Comparison of ENCODE assay signal across 7 cellular contexts in the genomic region with DNA sequence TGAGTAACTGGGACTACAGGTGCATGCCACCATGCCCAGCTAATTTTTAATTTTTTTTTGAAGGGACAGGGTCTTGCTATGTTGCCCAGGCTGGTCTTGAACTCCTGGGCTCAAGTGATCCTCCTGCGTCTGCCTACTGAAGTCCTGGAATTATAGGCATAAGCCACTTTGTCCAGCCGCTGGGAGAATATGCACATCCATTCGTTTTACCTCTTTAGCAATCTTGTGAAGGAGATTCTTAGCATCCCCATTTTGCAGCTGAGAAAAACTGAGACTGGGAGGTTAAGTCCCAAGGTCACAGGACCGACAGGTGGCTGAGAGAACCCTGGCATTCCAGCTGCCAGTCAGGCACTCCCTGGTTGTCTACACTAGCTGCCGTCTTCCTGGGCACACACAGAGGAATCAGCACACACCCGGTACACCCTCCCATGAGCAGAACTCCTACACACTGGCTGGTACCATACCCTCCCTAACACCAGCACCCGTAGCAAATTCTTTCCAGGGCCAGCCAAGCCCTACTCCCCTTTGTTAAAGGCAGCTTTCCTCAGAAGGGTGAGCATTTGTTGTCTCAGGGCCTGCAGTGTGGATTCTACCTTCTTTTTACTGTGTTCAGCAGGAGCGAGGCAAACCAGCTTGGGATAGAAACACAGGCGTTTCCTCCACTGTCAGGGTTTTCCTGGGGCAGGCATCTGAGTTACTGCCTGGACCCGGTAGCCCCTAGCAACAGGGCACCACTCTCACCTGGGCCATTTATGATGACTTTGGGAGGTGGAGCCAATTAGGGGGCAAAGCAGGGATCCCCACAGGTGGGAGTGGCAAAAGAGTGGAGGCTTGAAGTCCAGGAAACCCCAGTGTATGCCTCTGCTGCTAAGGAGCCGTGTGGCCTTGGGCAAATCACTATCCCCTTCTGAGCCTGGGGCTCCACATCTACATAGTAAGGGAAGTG.
DNase-seq lines count a peak whose midpoint lies in the region; ATAC-seq, FAIRE-seq and TF ChIP-seq lines count a peak whose summit lies in the region.

No MANE protein-coding gene starts in this region.

- TF ChIP-seq RAD21 in H1 (IDR thresholded peaks at IDR 0.05 in 1 of 2, conservative IDR thresholded peaks at IDR 0.05 in 1 of 2; ENCODE audit: low read depth in 2 of 2, low read length in 2 of 2), result no peak

- H2AK5ac ChIP-seq in H1 (ENCODE audit: low read depth, low read length), result peak overlapping the region; percentile 95

- CTCF ChIA-PET in H1 (lab: Charles Lee; ENCODE audit: partially characterized antibody), result interaction anchor here (0.7 to 10.4 kb wide), 18 partner anchors 10 to 129 kb away, joined by 3 to 151 read pairs (median 5); no protein-coding TSS in a partner anchor

- H3K27ac ChIP-seq in H1 (ENCODE audit: low read depth, low read length), result no peak overlapping the region
- peak overlapping the region; percentile 99 for H3K27ac ChIP-seq in psoas muscle

- FAIRE-seq in H1 (lab: Jason Lieb, UNC), result no peak

- H3K79me1 ChIP-seq in H1 (ENCODE audit: low read depth, low read length), result no peaks in the 10 kb centered on the region

- DNase-seq in GM12865 (ENCODE audit: low read depth), result peak; percentile 57
- DNase-seq in NT2/D1 (ENCODE audit: low read depth, low spot score), result no peak
- no peak for DNase-seq in H1 (ENCODE audit: low read depth in 1 of 2, low spot score in 2 of 2)
- no peak for DNase-seq in psoas muscle
- no peak for DNase-seq in GM13976 (ENCODE audit: low spot score)

- H3K23ac ChIP-seq in H1 (ENCODE audit: insufficient read length), result no peak overlapping the region

- TF ChIP-seq CTCF in GM12865 (IDR thresholded peaks at IDR 0.05; ENCODE audit: insufficient read depth, low read depth, low read length, missing control alignments) (no peak), H1 (IDR thresholded peaks at IDR 0.05; ENCODE audit: control extremely low read depth in 1 of 3, insufficient read depth in 1 of 3, low read depth in 1 of 3, low read length in 3 of 3) (no peak), psoas muscle (IDR thresholded peaks at IDR 0.05) (no peak), GM13976 (IDR thresholded peaks at IDR 0.05; ENCODE audit: borderline replicate concordance, control extremely low read depth, extremely low read depth, insufficient read depth, missing control alignments) (no peak)

- peak overlapping the region; percentile 90 for H2BK15ac ChIP-seq in H1 (ENCODE audit: low read length)

- H4K5ac ChIP-seq in H1 (ENCODE audit: insufficient read length, low read depth, low read length), result no peak overlapping the region

- H3K79me2 ChIP-seq in H1 (ENCODE audit: control insufficient read depth in 1 of 2, insufficient read depth in 2 of 2, low read length in 2 of 2), result no peaks in the 10 kb centered on the region

- H4K91ac ChIP-seq in H1 (replicated peaks; ENCODE audit: insufficient read length, low read length), result peak overlapping the region; percentile 70

- H3K36me3 ChIP-seq in NT2/D1 (ENCODE audit: insufficient read depth, insufficient read length, low read length), result no peaks in the 10 kb centered on the region
- no peaks in the 10 kb centered on the region for H3K36me3 ChIP-seq in H1 (ENCODE audit: control insufficient read depth in 2 of 4, insufficient read depth in 4 of 4, low read length in 3 of 4)
- H3K36me3 ChIP-seq in psoas muscle (ENCODE audit: insufficient read depth in 1 of 2, low read depth in 1 of 2), result no peaks in the 10 kb centered on the region

- H2AFZ ChIP-seq in H1 (ENCODE audit: low read length), result no peak overlapping the region

- ATAC-seq in psoas muscle (no peak), GM18517 (IDR thresholded peaks at IDR 0.05; ENCODE audit: unreplicated experiment) (no peak), GM21723 (IDR thresholded peaks at IDR 0.05; ENCODE audit: unreplicated experiment) (no peak)

- H3K56ac ChIP-seq in H1 (replicated peaks; ENCODE audit: insufficient read length, low read depth, low read length), result no peak overlapping the region

- TF ChIP-seq EP300 in H1 (IDR thresholded peaks at IDR 0.05; ENCODE audit: borderline replicate concordance in 1 of 2, low read depth in 2 of 2, low read length in 2 of 2), result no peak

- H2BK5ac ChIP-seq in H1 (ENCODE audit: low read depth, low read length), result peak overlapping the region; percentile 100; the same call in 1 of the 2 replicates

- H3K18ac ChIP-seq in H1 (ENCODE audit: extremely low read depth, low read length), result peak overlapping the region; percentile 65

- H4K20me1 ChIP-seq in H1 (replicated peaks in 1 of 2; ENCODE audit: control insufficient read depth in 1 of 2, insufficient read depth in 2 of 2, low read length in 2 of 2), result no peaks in the 10 kb centered on the region

- H4K8ac ChIP-seq in H1 (ENCODE audit: extremely low read depth, insufficient read depth, low read length), result no peak overlapping the region; the same call in 1 of the 2 replicates

- peak overlapping the region; percentile 37 to 74; a peak in 1 of 4 replicates for H3K4me2 ChIP-seq in H1 (ENCODE audit: insufficient read depth in 1 of 2, low read depth in 2 of 2, low read length in 2 of 2)

- H3K14ac ChIP-seq in H1 (ENCODE audit: insufficient read length), result no peak overlapping the region

- peak overlapping the region; percentile 18 for H2BK120ac ChIP-seq in H1 (replicated peaks; ENCODE audit: low read depth, low read length)

- in situ Hi-C loops in GM13976 (cut with MboI; ENCODE audit: low sequenced_read_pairs, unreplicated experiment), result loop anchor here (5.0 kb wide), 1 partner anchor 84 kb away; no protein-coding TSS in a partner anchor

- POLR2A ChIA-PET in H1 (lab: Charles Lee; ENCODE audit: partially characterized antibody), result interaction anchor here (0.7 to 5.3 kb wide), 15 partner anchors 10 to 86 kb away, joined by 3 to 29 read pairs (median 4); a partner anchor contains a TSS

- H3K4ac ChIP-seq in H1 (replicated peaks; ENCODE audit: insufficient read length, low read depth, low read length), result no peak overlapping the region

- H3K23me2 ChIP-seq in H1 (ENCODE audit: low read depth, low read length), result peaks cover 3% of the 10 kb centered on the region

- H2BK12ac ChIP-seq in H1 (ENCODE audit: low read depth, low read length), result peak overlapping the region; percentile 99

- H3K4me1 ChIP-seq in NT2/D1 (ENCODE audit: insufficient read depth, insufficient read length) (peaks cover 20% of the 10 kb centered on the region), H1 (replicated peaks in 1 of 4; ENCODE audit: control insufficient read depth in 3 of 4, insufficient read depth in 4 of 4, low read length in 3 of 4) (peaks cover 41 to 55% (median 48%) of the 10 kb centered on the region in 4 experiments), psoas muscle (peaks cover 49% of the 10 kb centered on the region)

- no peak for TF ChIP-seq POLR2A in H1 (IDR thresholded peaks at IDR 0.05; ENCODE audit: control extremely low read depth in 1 of 2, low read depth in 2 of 2, low read length in 2 of 2)

- H3K9ac ChIP-seq in NT2/D1 (ENCODE audit: insufficient read length, low read depth) (peak overlapping the region; percentile 37), H1 (replicated peaks in 1 of 4; ENCODE audit: extremely low read depth in 1 of 4, low read depth in 3 of 4, low read length in 3 of 4) (peak overlapping the region in 1 of 4 experiments; percentile 13; a peak in 1 of 7 replicates)

- 80% methylated on average over 11 of the region's 11 CpGs; no CpG with 5 or more reads in 1 of the 2 experiments for WGBS in H1 (ENCODE audit: extremely low coverage in 1 of 2, insufficient coverage in 1 of 2, insufficient read length in 1 of 2, insufficient replicate concordance in 2 of 2, low coverage in 1 of 2, low lambda C conversion rate in 2 of 2, missing lambda C conversion rate in 1 of 2), 2 experiments
- WGBS in psoas muscle, 3 donors, result 77 to 81% (median 78%) methylated on average over 11 of the region's 11 CpGs

- no peaks in the 10 kb centered on the region for H3K9me3 ChIP-seq in NT2/D1 (ENCODE audit: insufficient read depth, low read length)
- H3K9me3 ChIP-seq in H1 (ENCODE audit: insufficient read depth in 2 of 2, low read depth in 1 of 2, low read length in 1 of 2), result no peaks in the 10 kb centered on the region
- H3K9me3 ChIP-seq in psoas muscle, result no peaks in the 10 kb centered on the region

- intact Hi-C loops in psoas muscle (cut with DNase I), result loop anchor here in 1 of 2 donors (5.0 kb wide), 2 partner anchors 49 to 69 kb away; a partner anchor contains a TSS

- H2BK20ac ChIP-seq in H1 (ENCODE audit: low read length), result peak overlapping the region; percentile 98

- peaks cover 9% of the 10 kb centered on the region for H3K27me3 ChIP-seq in NT2/D1 (ENCODE audit: insufficient read depth, insufficient read length)
- H3K27me3 ChIP-seq in H1 (replicated peaks in 1 of 4; ENCODE audit: control insufficient read depth in 3 of 4, extremely low read depth in 1 of 4, insufficient read depth in 3 of 4, low read length in 3 of 4), result no peaks in the 10 kb centered on the region
- H3K27me3 ChIP-seq in psoas muscle (ENCODE audit: insufficient read depth in 3 of 3, low read length in 2 of 3), result no peaks in the 10 kb centered on the region

- no peak overlapping the region for H3K4me3 ChIP-seq in GM12865 (ENCODE audit: low read depth, low read length)
- no peak overlapping the region for H3K4me3 ChIP-seq in NT2/D1 (ENCODE audit: insufficient read length, low read depth)
- H3K4me3 ChIP-seq in H1 (ENCODE audit: extremely low read depth in 1 of 4, insufficient read depth in 2 of 4, low read depth in 3 of 4, low read length in 4 of 4), result no peak overlapping the region
- H3K4me3 ChIP-seq in psoas muscle, result no peak overlapping the region

TF ChIP-seq in H1, 55 proteins besides CTCF, POLR2A, EP300 and RAD21:
- TF ChIP-seq JUN (IDR thresholded peaks at IDR 0.05; ENCODE audit: low read depth, low read length) (no peak), SUZ12 (IDR thresholded peaks at IDR 0.05; ENCODE audit: low read length) (no peak), NANOG (IDR thresholded peaks at IDR 0.05; ENCODE audit: insufficient read depth, low read depth, low read length, poor library complexity, severe bottlenecking) (no peak), SIRT6 (IDR thresholded peaks at IDR 0.05; ENCODE audit: low read length) (no peak), GABPA (IDR thresholded peaks at IDR 0.05; ENCODE audit: borderline replicate concordance, insufficient read depth, low read length) (no peak), CREB1 (IDR thresholded peaks at IDR 0.05) (0 out of 2 replicates have a peak, but pooled peaks have one; percentile 55), SIN3A (conservative IDR thresholded peaks at IDR 0.05 in 1 of 2, IDR thresholded peaks at IDR 0.05 in 1 of 2; ENCODE audit: low read depth in 1 of 2, low read length in 2 of 2) (no peak), SAP30 (IDR thresholded peaks at IDR 0.05; ENCODE audit: insufficient read depth, insufficient replicate concordance, low read length) (no peak), RFX5 (IDR thresholded peaks at IDR 0.05; ENCODE audit: borderline replicate concordance, low read depth, low read length) (no peak), KDM1A (IDR thresholded peaks at IDR 0.05; ENCODE audit: borderline replicate concordance, low read length) (peak; percentile 59; the same call in 1 of the 2 replicates), BRCA1 (IDR thresholded peaks at IDR 0.05; ENCODE audit: low read depth, low read length) (no peak)
